ENCODE assay signal across 16 cellular contexts in genomic region chr2:203993560-203993959, GRCh38. TPM values are rescaled to one million over a fixed set of nuclear protein-coding genes. Genes with fewer than 3 reads are reported as not detected.
"Had no signal": no experiment of that assay in that cellular context is flagged by ENCODE, and none has a peak within 500 bp of the region (broad histone marks: within the 10 kb centered on the region; RNA-seq: fewer than 3 reads in every experiment).

No MANE protein-coding gene starts in this region.

- H3K9me3 ChIP-seq: adrenal gland, gastroesophageal sphincter, left lung, pancreas, tibial artery had no signal

- H3K4me3 ChIP-seq: adrenal gland, dorsolateral prefrontal cortex, gastroesophageal sphincter, hepatocyte, left lung, pancreas, tibial artery had no signal

- H3K4me2 ChIP-seq: hepatocyte had no signal

- H3K36me3 ChIP-seq: adrenal gland, gastroesophageal sphincter, left lung, pancreas, tibial artery, WERI-Rb-1 had no signal

- ATAC-seq: gastroesophageal sphincter, pancreas had no signal

- H3K79me2 ChIP-seq: hepatocyte had no signal

- H3K4me1 Mint-ChIP-seq: naive B cell had no signal

- H3K4me1 ChIP-seq: adrenal gland, pancreas had no signal

- H3K27me3 Mint-ChIP-seq: activated naive CD4-positive, alpha-beta T cell treated with anti-CD3 and anti-CD28 coated beads, Interleukin-2, amount 10 ng/mL, durations not matched to agents 7 days and 5 days had no signal

- H3K27ac Mint-ChIP-seq: activated naive CD4-positive, alpha-beta T cell treated with anti-CD3 and anti-CD28 coated beads, Interleukin-2, amount 10 ng/mL, durations not matched to agents 7 days and 5 days; naive B cell; T-helper 1 cell treated with Interleukin-12 subunit alpha and Interleukin-12 subunit beta and Interleukin-4 antibody, amounts not matched to agents 30 μg/mL and 1 μg/mL, for 36 hours had no signal

- H2AFZ ChIP-seq: hepatocyte had no signal

- H3K27me3 ChIP-seq: adrenal gland, gastroesophageal sphincter, hepatocyte, left lung, pancreas, tibial artery had no signal

- H3K36me3 Mint-ChIP-seq: naive B cell had no signal

- H3K4me3 Mint-ChIP-seq: activated naive CD4-positive, alpha-beta T cell treated with anti-CD3 and anti-CD28 coated beads, Interleukin-2, amount 10 ng/mL, durations not matched to agents 7 days and 5 days; naive B cell; T-helper 1 cell treated with Interleukin-12 subunit alpha and Interleukin-12 subunit beta and Interleukin-4 antibody, amounts not matched to agents 30 μg/mL and 1 μg/mL, for 36 hours had no signal

- H3K9me3 Mint-ChIP-seq: activated naive CD4-positive, alpha-beta T cell treated with anti-CD3 and anti-CD28 coated beads, Interleukin-2, amount 10 ng/mL, durations not matched to agents 7 days and 5 days; naive B cell had no signal

- DNase-seq: activated CD4-positive, alpha-beta T cell treated with anti-CD3 and anti-CD28 coated beads for 48 hours; activated CD8-positive, alpha-beta memory T cell treated with anti-CD3 and anti-CD28 coated beads for 24 hours; activated naive CD4-positive, alpha-beta T cell treated with anti-CD3 and anti-CD28 coated beads, Interleukin-2, amount 10 ng/mL, durations not matched to agents 7 days and 5 days; adrenal gland; dorsolateral prefrontal cortex; islet precursor cell; left lung; mammary epithelial cell; naive B cell; pancreas; stimulated activated CD4-positive, alpha-beta T cell treated with anti-CD3 and anti-CD28 coated beads, Interleukin-2, amount 100 ng/mL, for 24 hours; tibial artery; WERI-Rb-1 had no signal

- H3K27ac ChIP-seq: adrenal gland, dorsolateral prefrontal cortex, gastroesophageal sphincter, hepatocyte, left lung, pancreas, tibial artery, WERI-Rb-1 had no signal

RNA-seq across cellular contexts. Expression of gene ICOS, which starts 57.0 kb away (rescaled TPM):
- total RNA-seq: dorsolateral prefrontal cortex, mammary epithelial cell had no signal
- polyA plus RNA-seq: hepatocyte, mammary epithelial cell, pancreas had no signal
